In genomic region chr2:43131890-43132522, GRCh38 we compare ENCODE assay signal across 11 cellular contexts.
DNase-seq lines count a peak whose midpoint lies in the region; ATAC-seq, FAIRE-seq and TF ChIP-seq lines count a peak whose summit lies in the region.
"Had no signal": no experiment of that assay in that cellular context is flagged by ENCODE, and none has a peak within 500 bp of the region (broad histone marks: within the 10 kb centered on the region; RNA-seq: fewer than 3 reads in every experiment).

No MANE protein-coding gene starts in this region.

- H3K9me3 ChIP-seq in esophagus (ENCODE audit: control insufficient read depth in 2 of 2, insufficient read depth in 1 of 2, low read depth in 1 of 2, low read length in 1 of 2) (no peaks in the 10 kb centered on the region), small intestine (ENCODE audit: control insufficient read depth, low read depth) (no peaks in the 10 kb centered on the region)
- H3K9me3 ChIP-seq: uterus had no signal

- H3K36me3 ChIP-seq in esophagus (ENCODE audit: control insufficient read depth in 2 of 2, insufficient read depth in 2 of 2, low read length in 1 of 2) (peaks cover 0 to 3% of the 10 kb centered on the region in 2 donors), small intestine (ENCODE audit: control insufficient read depth in 2 of 2, insufficient read depth in 2 of 2, low read length in 2 of 2) (no peaks in the 10 kb centered on the region)
- H3K36me3 ChIP-seq: uterus had no signal

- TF ChIP-seq CTCF in HL-60 (IDR thresholded peaks at IDR 0.05; ENCODE audit: insufficient read depth, low read length): no peak

- DNase-seq in HL-60 (ENCODE audit: low read depth in 1 of 2, low spot score in 1 of 2) (peak in 1 of 2 experiments; percentile 80), RPMI8226 (peak; percentile 67), small intestine (no peak), pons (ENCODE audit: low spot score) (no peak), ecto neural progenitor cell (ENCODE audit: low spot score) (no peak)
- DNase-seq: NCI-H524 treated with DMSO at 0.1 percent for 48 hours had no signal

- no peak overlapping the region for H3K4me3 ChIP-seq in HL-60 (replicated peaks; ENCODE audit: insufficient read depth, low read length)
- H3K4me3 ChIP-seq in esophagus (ENCODE audit: low read depth in 1 of 2, low read length in 2 of 2): no peak overlapping the region
- H3K4me3 ChIP-seq in small intestine (ENCODE audit: low read depth in 1 of 2, low read length in 2 of 2): no peak overlapping the region
- H3K4me3 ChIP-seq: uterus had no signal

- ATAC-seq in GM19467 (IDR thresholded peaks at IDR 0.05; ENCODE audit: unreplicated experiment): no peak

- H3K27ac ChIP-seq in HL-60 (replicated peaks) (peak overlapping the region; percentile 98), esophagus (ENCODE audit: low read depth in 2 of 2, low read length in 1 of 2) (peak overlapping the region; percentile 82 to 91), small intestine (ENCODE audit: low read depth in 1 of 2, low read length in 1 of 2) (peak overlapping the region; percentile 91 to 95)

- 47 to 53% methylated on average over 7 of the region's 7 CpGs for WGBS in esophagus, 2 donors
- 33 to 59% (median 47%) methylated on average over 7 of the region's 7 CpGs for WGBS in small intestine, 3 donors

- H3K27me3 ChIP-seq in HL-60 (ENCODE audit: insufficient read depth, poor library complexity, severe bottlenecking): no peaks in the 10 kb centered on the region
- H3K27me3 ChIP-seq in esophagus (ENCODE audit: control insufficient read depth in 1 of 2, insufficient read depth in 2 of 2, low read length in 2 of 2): no peaks in the 10 kb centered on the region
- H3K27me3 ChIP-seq in small intestine (ENCODE audit: control insufficient read depth in 2 of 2, insufficient read depth in 2 of 2, low read length in 2 of 2): no peaks in the 10 kb centered on the region
- H3K27me3 ChIP-seq: uterus had no signal

- FAIRE-seq in small intestine (lab: Jason Lieb, UNC): no peak
- FAIRE-seq: colon, islet of Langerhans had no signal

- H3K4me1 ChIP-seq in esophagus (ENCODE audit: control insufficient read depth in 2 of 2, insufficient read depth in 2 of 2, low read length in 1 of 2) (peaks cover 6 to 32% of the 10 kb centered on the region in 2 donors), small intestine (ENCODE audit: control insufficient read depth in 2 of 2, insufficient read depth in 1 of 2, low read depth in 1 of 2, low read length in 1 of 2) (peaks cover 20 to 40% of the 10 kb centered on the region in 2 donors)
- H3K4me1 ChIP-seq: uterus had no signal
